In genomic region chr7:55515569-55516279, GRCh38 we compare ENCODE assay signal across 9 cellular contexts. TPM values are rescaled to one million over a fixed set of nuclear protein-coding genes. Genes with fewer than 3 reads are reported as not detected.
DNase-seq lines count a peak whose midpoint lies in the region; ATAC-seq and TF ChIP-seq lines count a peak whose summit lies in the region.
"Had no signal": no experiment of that assay in that cellular context is flagged by ENCODE, and none has a peak within 500 bp of the region (broad histone marks: within the 10 kb centered on the region; RNA-seq: fewer than 3 reads in every experiment).

No MANE protein-coding gene starts in this region.

- peak overlapping the region; percentile 50 for H3K27ac Mint-ChIP-seq in activated naive CD8-positive, alpha-beta T cell
- H3K27ac Mint-ChIP-seq in activated naive CD8-positive, alpha-beta T cell treated with anti-CD3 and anti-CD28 coated beads for 36 hours = no peak overlapping the region
- H3K27ac Mint-ChIP-seq in activated CD4-positive, alpha-beta memory T cell treated with anti-CD3 and anti-CD28 coated beads, Interleukin-2, amount 10 ng/mL, durations not matched to agents 7 days and 5 days = peak overlapping the region; percentile 47
- H3K27ac Mint-ChIP-seq in stimulated activated memory B cell treated with anti-CD40 and anti-IgM and Interleukin-4, amounts not matched to agents 10 μg/mL and 1 μg/mL and 100 μg/mL, for 72 hours = peak overlapping the region; percentile 96
- H3K27ac Mint-ChIP-seq in neural progenitor cell = no peak overlapping the region

- TF ChIP-seq CTCF in neural progenitor cell (IDR thresholded peaks at IDR 0.05) = no peak

- no peak overlapping the region for H3K4me3 ChIP-seq in neural progenitor cell
- H3K4me3 ChIP-seq: esophagus squamous epithelium had no signal

- no peak overlapping the region for H3K4me2 ChIP-seq in neural progenitor cell

- H3K4me3 Mint-ChIP-seq in activated naive CD8-positive, alpha-beta T cell = no peak overlapping the region
- H3K4me3 Mint-ChIP-seq in activated naive CD8-positive, alpha-beta T cell treated with anti-CD3 and anti-CD28 coated beads for 36 hours = no peak overlapping the region
- H3K4me3 Mint-ChIP-seq in activated CD4-positive, alpha-beta memory T cell treated with anti-CD3 and anti-CD28 coated beads, Interleukin-2, amount 10 ng/mL, durations not matched to agents 7 days and 5 days = no peak overlapping the region
- peak overlapping the region; percentile 85 for H3K4me3 Mint-ChIP-seq in stimulated activated memory B cell treated with anti-CD40 and anti-IgM and Interleukin-4, amounts not matched to agents 10 μg/mL and 1 μg/mL and 100 μg/mL, for 72 hours
- H3K4me3 Mint-ChIP-seq in neural progenitor cell = no peak overlapping the region

- peak; percentile 60 for ATAC-seq in HG02798 (IDR thresholded peaks at IDR 0.05; ENCODE audit: poor library complexity, unreplicated experiment)
- peak; percentile 70 for ATAC-seq in stimulated activated memory B cell treated with anti-CD40 and anti-IgM and Interleukin-4, amounts not matched to agents 10 μg/mL and 1 μg/mL and 100 μg/mL, for 72 hours

- DNase-seq in activated naive CD8-positive, alpha-beta T cell treated with anti-CD3 and anti-CD28 coated beads for 36 hours = no peak
- DNase-seq in activated CD4-positive, alpha-beta memory T cell treated with anti-CD3 and anti-CD28 coated beads, Interleukin-2, amount 10 ng/mL, durations not matched to agents 7 days and 5 days = no peak
- DNase-seq in neural progenitor cell (ENCODE audit: low spot score) (no peak), NCI-H1417 treated with DMSO at 0.1 percent for 48 hours (lab: John Stamatoyannopoulos, UW) (no peak), NCI-H1930 (lab: John Stamatoyannopoulos, UW) (no peak)
- DNase-seq: esophagus squamous epithelium had no signal

- CTCF ChIA-PET in activated CD4-positive, alpha-beta memory T cell treated with anti-CD3 and anti-CD28 coated beads, Interleukin-2, amount 10 ng/mL, durations not matched to agents 7 days and 5 days (lab: Charles Lee) = interaction anchor here (1.5 to 1.6 kb wide), 2 partner anchors 14 to 16 kb away, joined by 3 to 4 read pairs; no protein-coding TSS in a partner anchor

- H4K20me1 ChIP-seq in neural progenitor cell (ENCODE audit: low read depth) = peaks cover 15% of the 10 kb centered on the region

- no peaks in the 10 kb centered on the region for H3K4me1 ChIP-seq in neural progenitor cell

- H3K27ac ChIP-seq in neural progenitor cell = no peak overlapping the region
- H3K27ac ChIP-seq: esophagus squamous epithelium had no signal

- H3K27me3 ChIP-seq in neural progenitor cell = no peaks in the 10 kb centered on the region
- H3K27me3 ChIP-seq: esophagus squamous epithelium had no signal

- H3K9ac ChIP-seq in neural progenitor cell = no peak overlapping the region

- no peaks in the 10 kb centered on the region for H3K9me3 Mint-ChIP-seq in activated naive CD8-positive, alpha-beta T cell (ENCODE audit: low read depth)
- H3K9me3 Mint-ChIP-seq in activated naive CD8-positive, alpha-beta T cell treated with anti-CD3 and anti-CD28 coated beads for 36 hours = no peaks in the 10 kb centered on the region
- H3K9me3 Mint-ChIP-seq in activated CD4-positive, alpha-beta memory T cell treated with anti-CD3 and anti-CD28 coated beads, Interleukin-2, amount 10 ng/mL, durations not matched to agents 7 days and 5 days = no peaks in the 10 kb centered on the region
- no peaks in the 10 kb centered on the region for H3K9me3 Mint-ChIP-seq in stimulated activated memory B cell treated with anti-CD40 and anti-IgM and Interleukin-4, amounts not matched to agents 10 μg/mL and 1 μg/mL and 100 μg/mL, for 72 hours
- H3K9me3 Mint-ChIP-seq in neural progenitor cell = no peaks in the 10 kb centered on the region

- H3K4me1 Mint-ChIP-seq in activated naive CD8-positive, alpha-beta T cell (ENCODE audit: low read depth) = peaks cover 27% of the 10 kb centered on the region
- H3K4me1 Mint-ChIP-seq in activated naive CD8-positive, alpha-beta T cell treated with anti-CD3 and anti-CD28 coated beads for 36 hours = peaks cover 12% of the 10 kb centered on the region
- H3K4me1 Mint-ChIP-seq in activated CD4-positive, alpha-beta memory T cell treated with anti-CD3 and anti-CD28 coated beads, Interleukin-2, amount 10 ng/mL, durations not matched to agents 7 days and 5 days = peaks cover 45% of the 10 kb centered on the region
- peaks cover 97% of the 10 kb centered on the region for H3K4me1 Mint-ChIP-seq in stimulated activated memory B cell treated with anti-CD40 and anti-IgM and Interleukin-4, amounts not matched to agents 10 μg/mL and 1 μg/mL and 100 μg/mL, for 72 hours
- H3K4me1 Mint-ChIP-seq in neural progenitor cell = peaks cover 9% of the 10 kb centered on the region

- H3K27me3 Mint-ChIP-seq in activated naive CD8-positive, alpha-beta T cell = no peaks in the 10 kb centered on the region
- no peaks in the 10 kb centered on the region for H3K27me3 Mint-ChIP-seq in activated naive CD8-positive, alpha-beta T cell treated with anti-CD3 and anti-CD28 coated beads for 36 hours
- no peaks in the 10 kb centered on the region for H3K27me3 Mint-ChIP-seq in activated CD4-positive, alpha-beta memory T cell treated with anti-CD3 and anti-CD28 coated beads, Interleukin-2, amount 10 ng/mL, durations not matched to agents 7 days and 5 days
- no peaks in the 10 kb centered on the region for H3K27me3 Mint-ChIP-seq in stimulated activated memory B cell treated with anti-CD40 and anti-IgM and Interleukin-4, amounts not matched to agents 10 μg/mL and 1 μg/mL and 100 μg/mL, for 72 hours
- peaks cover 5% of the 10 kb centered on the region for H3K27me3 Mint-ChIP-seq in neural progenitor cell (ENCODE audit: insufficient read depth, low read depth)

- H2AFZ ChIP-seq in neural progenitor cell (replicated peaks) = no peak overlapping the region

- no peaks in the 10 kb centered on the region for H3K9me3 ChIP-seq in neural progenitor cell (ENCODE audit: low read depth)
- H3K9me3 ChIP-seq: esophagus squamous epithelium had no signal

- POLR2A ChIA-PET in activated CD4-positive, alpha-beta memory T cell treated with anti-CD3 and anti-CD28 coated beads, Interleukin-2, amount 10 ng/mL, durations not matched to agents 7 days and 5 days (lab: Charles Lee) = interaction anchor here (1.0 to 1.8 kb wide), 4 partner anchors 18 to 57 kb away, joined by 3 to 5 read pairs (median 4); no protein-coding TSS in a partner anchor

- H3F3A ChIP-seq in neural progenitor cell (ENCODE audit: low read depth) = no peaks in the 10 kb centered on the region

- H3K36me3 ChIP-seq in neural progenitor cell = no peaks in the 10 kb centered on the region

- H3K36me3 Mint-ChIP-seq in activated naive CD8-positive, alpha-beta T cell = peaks cover 26% of the 10 kb centered on the region
- peaks cover 21% of the 10 kb centered on the region for H3K36me3 Mint-ChIP-seq in activated naive CD8-positive, alpha-beta T cell treated with anti-CD3 and anti-CD28 coated beads for 36 hours
- peaks cover 41% of the 10 kb centered on the region for H3K36me3 Mint-ChIP-seq in activated CD4-positive, alpha-beta memory T cell treated with anti-CD3 and anti-CD28 coated beads, Interleukin-2, amount 10 ng/mL, durations not matched to agents 7 days and 5 days (ENCODE audit: low read depth)
- peaks cover 90% of the 10 kb centered on the region for H3K36me3 Mint-ChIP-seq in stimulated activated memory B cell treated with anti-CD40 and anti-IgM and Interleukin-4, amounts not matched to agents 10 μg/mL and 1 μg/mL and 100 μg/mL, for 72 hours
- H3K36me3 Mint-ChIP-seq in neural progenitor cell = peaks cover 11% of the 10 kb centered on the region

- no peaks in the 10 kb centered on the region for H3K79me2 ChIP-seq in neural progenitor cell (ENCODE audit: low read depth)

RNA-seq across cellular contexts. Expression of gene VOPP1, which starts 56.6 kb away (rescaled TPM):
- 10 to 100 TPM; 49.0 to 50.5 TPM for total RNA-seq in activated naive CD8-positive, alpha-beta T cell treated with anti-CD3 and anti-CD28 coated beads for 36 hours
- 10 to 100 TPM; 51.4 to 52.7 TPM for total RNA-seq in activated CD4-positive, alpha-beta memory T cell treated with anti-CD3 and anti-CD28 coated beads, Interleukin-2, amount 10 ng/mL, durations not matched to agents 7 days and 5 days
- 46.6 and 55.9 TPM in 2 replicates for total RNA-seq in neural progenitor cell (ENCODE audit: low replicate concordance)

Comparison
In these comparisons a context has a peak if more than half of its experiments do, and no peak if none do; other contexts are left out.
1. H3K27ac Mint-ChIP-seq: peak in activated naive CD8-positive, alpha-beta T cell (single experiment), activated CD4-positive, alpha-beta memory T cell treated with anti-CD3 and anti-CD28 coated beads, Interleukin-2, amount 10 ng/mL, durations not matched to agents 7 days and 5 days (single experiment) and stimulated activated memory B cell treated with anti-CD40 and anti-IgM and Interleukin-4, amounts not matched to agents 10 μg/mL and 1 μg/mL and 100 μg/mL, for 72 hours (single experiment); none in activated naive CD8-positive, alpha-beta T cell treated with anti-CD3 and anti-CD28 coated beads for 36 hours (single experiment) and neural progenitor cell (single experiment).